ENCODE assay signal across 19 cellular contexts in genomic region chr2:54584598-54584997, GRCh38.
DNase-seq lines count a peak whose midpoint lies in the region; ATAC-seq, FAIRE-seq and TF ChIP-seq lines count a peak whose summit lies in the region.
"Had no signal": no experiment of that assay in that cellular context is flagged by ENCODE, and none has a peak within 500 bp of the region (broad histone marks: within the 10 kb centered on the region; RNA-seq: fewer than 3 reads in every experiment).

No MANE protein-coding gene starts in this region.

- intact Hi-C loops in left colon (cut with DNase I, micrococcal nuclease), result no loop called here

- H3K4me1 ChIP-seq in A549, result peaks cover 100% of the 10 kb centered on the region
- H3K4me1 ChIP-seq in BLaER1, result peaks cover 98% of the 10 kb centered on the region

- DNase-seq in A549 (ENCODE audit: low read depth in 1 of 2, low spot score in 1 of 2), result no peak
- no peak for DNase-seq in T-cell
- DNase-seq in left colon, result no peak
- DNase-seq in stimulated activated naive B cell treated with anti-CD40 and anti-IgM and Interleukin-4, amounts not matched to agents 10 μg/mL and 1 μg/mL and 100 μg/mL, for 72 hours, result no peak
- DNase-seq in H54 (ENCODE audit: insufficient read length, low spot score), result no peak
- DNase-seq: activated effector memory CD4-positive, alpha-beta T cell treated with anti-CD3 and anti-CD28 coated beads, Interleukin-2, amount 50 U/mL, for 16 hours; body of pancreas; cortex of kidney; DMS153; foreskin melanocyte; H7; KBM-7; left lung; NCI-H1105; NCI-H82; PC-3; stimulated activated CD4-positive, alpha-beta T cell treated with anti-CD3 and anti-CD28 coated beads, Interleukin-4, amount 100 ng/mL, for 1 hour had no signal

- TF ChIP-seq POLR2A in A549 (IDR thresholded peaks at IDR 0.05; ENCODE audit: low read length) (no peak), H54 (IDR thresholded peaks at IDR 0.05; ENCODE audit: low read depth, low read length) (no peak)

- H3K4me2 ChIP-seq in A549 (peak overlapping the region; percentile 41), BLaER1 (peak overlapping the region; percentile 98)

- no peak for TF ChIP-seq RAD21 in A549 (conservative IDR thresholded peaks at IDR 0.05 in 1 of 2, IDR thresholded peaks at IDR 0.05 in 1 of 2)

- H4K20me1 ChIP-seq in BLaER1, result peaks cover 25% of the 10 kb centered on the region

- H3K4me3 ChIP-seq in A549 (no peak overlapping the region), BLaER1 (peak overlapping the region; percentile 32)
- H3K4me3 ChIP-seq: body of pancreas, left lung had no signal

- TF ChIP-seq EP300 in A549 (IDR thresholded peaks at IDR 0.05), result no peak

- H3K9ac ChIP-seq in BLaER1, result peak overlapping the region; percentile 72

- no peaks in the 10 kb centered on the region for H3K27me3 Mint-ChIP-seq in T-cell
- no peaks in the 10 kb centered on the region for H3K27me3 Mint-ChIP-seq in stimulated activated naive B cell treated with anti-CD40 and anti-IgM and Interleukin-4, amounts not matched to agents 10 μg/mL and 1 μg/mL and 100 μg/mL, for 72 hours

- peak overlapping the region in 1 of 2 experiments; percentile 52; a peak in 3 of 6 replicates for H3K27ac ChIP-seq in A549
- H3K27ac ChIP-seq in BLaER1, result peak overlapping the region; percentile 93
- H3K27ac ChIP-seq: body of pancreas, left lung had no signal

- peaks cover 92 to 96% (median 94%) of the 10 kb centered on the region in 3 donors for H3K4me1 Mint-ChIP-seq in T-cell
- peaks cover 49 to 89% of the 10 kb centered on the region in 2 donors for H3K4me1 Mint-ChIP-seq in stimulated activated naive B cell treated with anti-CD40 and anti-IgM and Interleukin-4, amounts not matched to agents 10 μg/mL and 1 μg/mL and 100 μg/mL, for 72 hours

- POLR2A ChIA-PET in A549 (lab: Yijun Ruan, JAX), result no interaction called here
- POLR2A ChIA-PET in T-cell (lab: Charles Lee), result interaction anchor here in 1 of 2 donors (0.6 kb wide), 1 partner anchor 8 kb away, joined by 3 read pairs; no protein-coding TSS in a partner anchor

- H3K27ac Mint-ChIP-seq in T-cell, result peak overlapping the region; percentile 94 to 95
- H3K27ac Mint-ChIP-seq in stimulated activated naive B cell treated with anti-CD40 and anti-IgM and Interleukin-4, amounts not matched to agents 10 μg/mL and 1 μg/mL and 100 μg/mL, for 72 hours, result no peak overlapping the region

- H3K36me3 Mint-ChIP-seq in T-cell, result peaks cover 8% of the 10 kb centered on the region
- H3K36me3 Mint-ChIP-seq in stimulated activated naive B cell treated with anti-CD40 and anti-IgM and Interleukin-4, amounts not matched to agents 10 μg/mL and 1 μg/mL and 100 μg/mL, for 72 hours, result peaks cover 6 to 19% of the 10 kb centered on the region in 2 donors

- H3K9me3 ChIP-seq in A549 (no peaks in the 10 kb centered on the region), BLaER1 (no peaks in the 10 kb centered on the region)
- H3K9me3 ChIP-seq: body of pancreas, left lung had no signal

- WGBS in A549 (ENCODE audit: missing lambda C conversion rate), result 89% methylated on average over 1 of the region's 1 CpG

- H3K27me3 ChIP-seq in BLaER1, result no peaks in the 10 kb centered on the region
- H3K27me3 ChIP-seq: body of pancreas, left lung had no signal

- no peaks in the 10 kb centered on the region for H3K9me3 Mint-ChIP-seq in T-cell
- no peaks in the 10 kb centered on the region for H3K9me3 Mint-ChIP-seq in stimulated activated naive B cell treated with anti-CD40 and anti-IgM and Interleukin-4, amounts not matched to agents 10 μg/mL and 1 μg/mL and 100 μg/mL, for 72 hours

- no peak for TF ChIP-seq CTCF in A549 (IDR thresholded peaks at IDR 0.05)

- peaks cover 11% of the 10 kb centered on the region for H3K36me3 ChIP-seq in BLaER1
- H3K36me3 ChIP-seq: left lung had no signal

- CTCF ChIA-PET in A549 (lab: Yijun Ruan, JAX) (interaction anchor here (0.6 to 1.5 kb wide), 2 partner anchors 25 to 49 kb away, joined by 3 to 4 read pairs; no protein-coding TSS in a partner anchor), T-cell (lab: Charles Lee) (interaction anchor here in 1 of 2 donors (1.8 kb wide), 1 partner anchor 10 kb away, joined by 5 read pairs; no protein-coding TSS in a partner anchor)

- no peak for FAIRE-seq in A549 (lab: Jason Lieb, UNC)
- FAIRE-seq in H54 (lab: Jason Lieb, UNC), result no peak

- ATAC-seq in A549 (no peak), T-cell (replicated peaks in 1 of 4) (no peak), left colon (peak; percentile 44), HG02588 (IDR thresholded peaks at IDR 0.05; ENCODE audit: unreplicated experiment) (no peak)
- no peak for ATAC-seq in stimulated activated naive B cell treated with anti-CD40 and anti-IgM and Interleukin-4, amounts not matched to agents 10 μg/mL and 1 μg/mL and 100 μg/mL, for 72 hours (replicated peaks)
- ATAC-seq: body of pancreas, left lung, PC-3 had no signal

- H3K4me3 Mint-ChIP-seq in T-cell, result peak overlapping the region in 2 of 3 donors; percentile 29 to 72
- H3K4me3 Mint-ChIP-seq in stimulated activated naive B cell treated with anti-CD40 and anti-IgM and Interleukin-4, amounts not matched to agents 10 μg/mL and 1 μg/mL and 100 μg/mL, for 72 hours, result no peak overlapping the region

TF ChIP-seq in A549, 52 proteins besides CTCF, POLR2A, EP300 and RAD21:
- no peak for TF ChIP-seq CEBPB (IDR thresholded peaks at IDR 0.05)
- no peak for TF ChIP-seq RCOR1 (IDR thresholded peaks at IDR 0.05; ENCODE audit: low read depth, low read length)
- no peak for TF ChIP-seq ZSCAN20 (CRISPR knock-in tag; IDR thresholded peaks at IDR 0.05)
- TF ChIP-seq RNF2 (IDR thresholded peaks at IDR 0.05; ENCODE audit: borderline replicate concordance, low read depth), result no peak
- no peak for TF ChIP-seq ZC3H11A (IDR thresholded peaks at IDR 0.05)
- no peak for TF ChIP-seq BHLHE40 (IDR thresholded peaks at IDR 0.05; ENCODE audit: low read depth, low read length)
- no peak for TF ChIP-seq MAZ (IDR thresholded peaks at IDR 0.05; ENCODE audit: borderline replicate concordance, low read depth, low read length)
- no peak for TF ChIP-seq NR3C1 (IDR thresholded peaks at IDR 0.05)
- TF ChIP-seq ATOH8 (CRISPR knock-in tag; IDR thresholded peaks at IDR 0.05; ENCODE audit: low read depth), result no peak
- TF ChIP-seq GATA3 (IDR thresholded peaks at IDR 0.05; ENCODE audit: borderline replicate concordance), result no peak
- no peak for TF ChIP-seq MAFK (IDR thresholded peaks at IDR 0.05; ENCODE audit: partially characterized antibody)
- no peak for TF ChIP-seq KDM5A (IDR thresholded peaks at IDR 0.05)
- no peak for TF ChIP-seq CBX8 (IDR thresholded peaks at IDR 0.05)
- no peak for TF ChIP-seq FOSL2 (IDR thresholded peaks at IDR 0.05)
- TF ChIP-seq FOSL2 (CRISPR knock-in tag; IDR thresholded peaks at IDR 0.05), result no peak
- TF ChIP-seq TFCP2L1 (CRISPR knock-in tag; IDR thresholded peaks at IDR 0.05), result no peak
- TF ChIP-seq ELK1 (IDR thresholded peaks at IDR 0.05; ENCODE audit: low read depth, low read length), result no peak
- TF ChIP-seq E2F6 (IDR thresholded peaks at IDR 0.05; ENCODE audit: borderline replicate concordance, low read depth), result no peak

Comparison
In these comparisons a context has a peak if more than half of its experiments do, and no peak if none do; other contexts are left out.
1. H3K4me3 Mint-ChIP-seq: peak in T-cell (2 of 3); none in stimulated activated naive B cell treated with anti-CD40 and anti-IgM and Interleukin-4, amounts not matched to agents 10 μg/mL and 1 μg/mL and 100 μg/mL, for 72 hours (0 of 2).